In genomic region chr2:152037711-152038110, GRCh38 we compare ENCODE assay signal across 16 cellular contexts.
DNase-seq lines count a peak whose midpoint lies in the region; ATAC-seq, FAIRE-seq and TF ChIP-seq lines count a peak whose summit lies in the region.
"Had no signal": no experiment of that assay in that cellular context is flagged by ENCODE, and none has a peak within 500 bp of the region (broad histone marks: within the 10 kb centered on the region; RNA-seq: fewer than 3 reads in every experiment).

No MANE protein-coding gene starts in this region.

- H3K4me3 ChIP-seq in adipocyte (ENCODE audit: low read length), result no peak overlapping the region
- H3K4me3 ChIP-seq in gastroesophageal sphincter, result no peak overlapping the region
- no peak overlapping the region for H3K4me3 ChIP-seq in muscle layer of colon (ENCODE audit: low read depth in 1 of 2, low read length in 2 of 2)
- no peak overlapping the region for H3K4me3 ChIP-seq in suprapubic skin
- H3K4me3 ChIP-seq: breast epithelium had no signal

- TF ChIP-seq CTCF in gastroesophageal sphincter (IDR thresholded peaks at IDR 0.05), result no peak
- TF ChIP-seq CTCF in suprapubic skin (IDR thresholded peaks at IDR 0.05), result no peak

- TF ChIP-seq EP300 in gastroesophageal sphincter (IDR thresholded peaks at IDR 0.05) (no peak), suprapubic skin (IDR thresholded peaks at IDR 0.05) (no peak)

- DNase-seq in adipocyte (ENCODE audit: low read depth) (no peak), suprapubic skin (ENCODE audit: low spot score in 2 of 2) (no peak), GM12892 (ENCODE audit: insufficient read length) (no peak), GOT3 (lab: John Stamatoyannopoulos, UW) (no peak)
- DNase-seq in stimulated activated naive CD8-positive, alpha-beta T cell treated with anti-CD3 and anti-CD28 coated beads, Interleukin-15, Interleukin-2, amounts not matched to agents 100 U/mL and 50 U/mL, for 24 hours, result no peak
- DNase-seq: activated CD8-positive, alpha-beta T cell treated with anti-CD3 and anti-CD28 coated beads for 36 hours; activated T-cell treated with anti-CD3 and anti-CD28 coated beads, Interleukin-2, amount 50 U/mL, for 72 hours; effector memory CD4-positive, alpha-beta T cell; naive thymus-derived CD8-positive, alpha-beta T cell; retina; SHP77; stimulated activated CD4-positive, alpha-beta T cell treated with anti-CD3 and anti-CD28 coated beads, Interleukin-1b, Interleukin-23, amount 100 ng/mL, for 48 hours had no signal

- peak overlapping the region; percentile 54 for H3K9ac ChIP-seq in adipocyte (ENCODE audit: low read length)
- no peak overlapping the region for H3K9ac ChIP-seq in muscle layer of colon (ENCODE audit: low read length)

- no peaks in the 10 kb centered on the region for H3K27me3 ChIP-seq in adipocyte (replicated peaks; ENCODE audit: control insufficient read depth, insufficient read depth, low read length)
- no peaks in the 10 kb centered on the region for H3K27me3 ChIP-seq in gastroesophageal sphincter
- no peaks in the 10 kb centered on the region for H3K27me3 ChIP-seq in muscle layer of colon (ENCODE audit: control insufficient read depth in 1 of 2, insufficient read depth in 2 of 2, low read length in 2 of 2)
- H3K27me3 ChIP-seq in suprapubic skin, result no peaks in the 10 kb centered on the region
- H3K27me3 ChIP-seq: breast epithelium had no signal

- no CpG with 5 or more reads among the region's 4 CpGs for WGBS in gastroesophageal sphincter (ENCODE audit: low coverage in 1 of 2), 2 donors
- WGBS in suprapubic skin, result 44% methylated on average over 4 of the region's 4 CpGs

- ATAC-seq in gastroesophageal sphincter, result peak; percentile 68
- no peak for ATAC-seq in GM21529 (IDR thresholded peaks at IDR 0.05; ENCODE audit: unreplicated experiment)
- ATAC-seq in stimulated activated naive CD8-positive, alpha-beta T cell treated with anti-CD3 and anti-CD28 coated beads, Interleukin-15, Interleukin-2, amounts not matched to agents 100 U/mL and 50 U/mL, for 24 hours, result no peak
- ATAC-seq: activated CD8-positive, alpha-beta T cell treated with anti-CD3 and anti-CD28 coated beads for 36 hours; activated T-cell treated with anti-CD3 and anti-CD28 coated beads, Interleukin-2, amount 50 U/mL, for 72 hours; naive thymus-derived CD8-positive, alpha-beta T cell had no signal

- no peak for TF ChIP-seq POLR2A in gastroesophageal sphincter (IDR thresholded peaks at IDR 0.05)
- TF ChIP-seq POLR2A in suprapubic skin (IDR thresholded peaks at IDR 0.05), result no peak
- no peak for TF ChIP-seq POLR2A in GM12892 (IDR thresholded peaks at IDR 0.05; ENCODE audit: low read depth, low read length)

- no peaks in the 10 kb centered on the region for H3K36me3 ChIP-seq in adipocyte (ENCODE audit: control insufficient read depth, insufficient read depth, low read length, severe bottlenecking)
- H3K36me3 ChIP-seq in gastroesophageal sphincter, result no peaks in the 10 kb centered on the region
- no peaks in the 10 kb centered on the region for H3K36me3 ChIP-seq in muscle layer of colon (ENCODE audit: insufficient read depth, low read length)
- H3K36me3 ChIP-seq in suprapubic skin, result no peaks in the 10 kb centered on the region
- H3K36me3 ChIP-seq: breast epithelium had no signal

- H3K27ac ChIP-seq in gastroesophageal sphincter (peak overlapping the region in 2 of 4 donors; percentile 53 to 55), muscle layer of colon (ENCODE audit: low read depth, low read length) (peak overlapping the region; percentile 42), suprapubic skin (peak overlapping the region; percentile 25)

- no peaks in the 10 kb centered on the region for H3K9me3 ChIP-seq in adipocyte (ENCODE audit: control insufficient read depth, low read length)
- H3K9me3 ChIP-seq in gastroesophageal sphincter, result no peaks in the 10 kb centered on the region
- H3K9me3 ChIP-seq in muscle layer of colon (ENCODE audit: low read length), result no peaks in the 10 kb centered on the region
- H3K9me3 ChIP-seq in suprapubic skin, result no peaks in the 10 kb centered on the region
- H3K9me3 ChIP-seq: breast epithelium had no signal

- H3K4me1 ChIP-seq in adipocyte (ENCODE audit: control insufficient read depth, insufficient read depth, low read length) (peaks cover 19% of the 10 kb centered on the region), gastroesophageal sphincter (peaks cover 0 to 28% (median 10%) of the 10 kb centered on the region in 3 donors), muscle layer of colon (ENCODE audit: insufficient read depth, low read length) (peaks cover 20% of the 10 kb centered on the region), suprapubic skin (peaks cover 23% of the 10 kb centered on the region)

- FAIRE-seq in GM12892 (lab: Jason Lieb, UNC), result no peak
